Comparison of ENCODE assay signal across 1 cellular context in genomic region chr2:179773986-179774385, GRCh38.
TF ChIP-seq lines count a peak whose summit lies in the region.

No MANE protein-coding gene starts in this region.

TF ChIP-seq in K562, 482 proteins besides CTCF, POLR2A, EP300 and RAD21 (continued from another document):
- TF ChIP-seq ZBTB5 (IDR thresholded peaks at IDR 0.05) = no peak
- no peak for TF ChIP-seq LARP7 (IDR thresholded peaks at IDR 0.05)
- no peak for TF ChIP-seq MLX (CRISPR knock-in tag; conservative IDR thresholded peaks at IDR 0.05)
- no peak for TF ChIP-seq AFF4 (CRISPR knock-in tag; IDR thresholded peaks at IDR 0.05)
- TF ChIP-seq E2F8 (IDR thresholded peaks at IDR 0.05; ENCODE audit: low read depth, partially characterized antibody) = no peak
- TF ChIP-seq SRSF1 (IDR thresholded peaks at IDR 0.05; ENCODE audit: low read depth, low read length) = no peak
- no peak for TF ChIP-seq SMARCA4 (IDR thresholded peaks at IDR 0.05)
